1 cellular context compared by ENCODE assay signal in the genomic region with DNA sequence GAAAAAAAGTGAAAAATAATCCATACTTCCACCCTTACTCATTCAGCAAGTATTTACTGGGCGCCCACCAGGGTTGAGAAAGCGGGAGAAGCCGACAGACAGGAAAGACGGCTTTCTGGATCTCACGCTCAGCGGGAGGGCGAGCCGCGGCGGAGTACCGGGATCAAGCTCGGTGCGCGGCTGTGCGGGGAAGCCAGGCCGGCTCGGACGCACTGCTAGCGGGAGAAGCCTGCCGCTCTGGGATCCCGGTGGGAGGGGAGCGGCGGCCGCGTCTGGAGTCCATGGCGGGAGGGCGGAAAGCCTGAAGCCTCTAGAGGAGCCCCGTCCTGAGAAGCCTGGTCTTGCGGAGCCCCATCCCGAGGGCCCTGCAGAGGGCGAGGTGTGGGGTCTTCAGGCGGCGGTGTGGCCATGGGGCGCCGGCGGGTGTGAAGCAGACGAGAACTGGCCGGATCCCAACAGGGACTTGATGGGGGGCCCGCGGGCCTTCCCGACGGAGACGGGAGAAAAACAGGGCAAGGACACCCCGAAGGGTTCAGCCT.
TF ChIP-seq lines count a peak whose summit lies in the region.

No MANE protein-coding gene starts in this region.

TF ChIP-seq in WTC11, 78 proteins besides CTCF, POLR2A, EP300 and RAD21 (continued from another document):
- TF ChIP-seq, protein P1, sequence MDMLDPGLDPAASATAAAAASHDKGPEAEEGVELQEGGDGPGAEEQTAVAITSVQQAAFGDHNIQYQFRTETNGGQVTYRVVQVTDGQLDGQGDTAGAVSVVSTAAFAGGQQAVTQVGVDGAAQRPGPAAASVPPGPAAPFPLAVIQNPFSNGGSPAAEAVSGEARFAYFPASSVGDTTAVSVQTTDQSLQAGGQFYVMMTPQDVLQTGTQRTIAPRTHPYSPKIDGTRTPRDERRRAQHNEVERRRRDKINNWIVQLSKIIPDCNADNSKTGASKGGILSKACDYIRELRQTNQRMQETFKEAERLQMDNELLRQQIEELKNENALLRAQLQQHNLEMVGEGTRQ (CRISPR knock-in tag; IDR thresholded peaks at IDR 0.05), result no peak
- TF ChIP-seq, protein P2, sequence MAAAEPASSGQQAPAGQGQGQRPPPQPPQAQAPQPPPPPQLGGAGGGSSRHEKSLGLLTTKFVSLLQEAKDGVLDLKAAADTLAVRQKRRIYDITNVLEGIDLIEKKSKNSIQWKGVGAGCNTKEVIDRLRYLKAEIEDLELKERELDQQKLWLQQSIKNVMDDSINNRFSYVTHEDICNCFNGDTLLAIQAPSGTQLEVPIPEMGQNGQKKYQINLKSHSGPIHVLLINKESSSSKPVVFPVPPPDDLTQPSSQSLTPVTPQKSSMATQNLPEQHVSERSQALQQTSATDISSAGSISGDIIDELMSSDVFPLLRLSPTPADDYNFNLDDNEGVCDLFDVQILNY (CRISPR knock-in tag; IDR thresholded peaks at IDR 0.05), result peak; percentile 44; the same call in 1 of the 2 replicates
